8 cellular contexts compared by ENCODE assay signal in the genomic region with DNA sequence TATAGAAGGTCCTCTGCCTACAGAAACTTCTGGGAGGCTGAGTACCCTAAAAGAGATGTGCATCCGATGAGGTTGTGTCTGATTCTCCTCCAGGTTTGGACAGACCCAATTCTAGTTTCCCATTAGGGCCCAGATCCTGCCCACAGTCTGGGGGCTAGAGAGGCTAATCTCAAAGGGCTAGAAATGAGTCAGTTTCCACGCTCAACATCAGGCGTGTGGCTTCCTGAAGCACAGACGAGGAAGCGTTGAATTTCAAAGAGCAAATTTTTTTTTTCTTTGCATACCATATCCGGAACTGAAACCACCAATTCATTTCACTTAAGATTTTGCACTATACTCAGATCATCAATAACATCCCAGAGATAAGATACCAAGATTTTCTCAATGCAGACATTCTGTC.
DNase-seq lines count a peak whose midpoint lies in the region; ATAC-seq and TF ChIP-seq lines count a peak whose summit lies in the region.

No MANE protein-coding gene starts in this region.

- ATAC-seq in GM19455 (IDR thresholded peaks at IDR 0.05; ENCODE audit: unreplicated experiment), result peak; percentile 86
- peak; percentile 94 for ATAC-seq in HG03378 (IDR thresholded peaks at IDR 0.05; ENCODE audit: unreplicated experiment)
- peak; percentile 75 for ATAC-seq in mucosa of descending colon

- no peaks in the 10 kb centered on the region for H3K36me3 ChIP-seq in mucosa of descending colon (ENCODE audit: low read depth)
- no peaks in the 10 kb centered on the region for H3K36me3 ChIP-seq in BE2C

- peak; percentile 43 to 64 for DNase-seq in activated CD4-positive, alpha-beta T cell treated with anti-CD3 and anti-CD28 coated beads, Interleukin-2, amount 50 U/mL, for 48 hours
- DNase-seq in mucosa of descending colon, result peak in 1 of 3 donors; percentile 28
- no peak for DNase-seq in SW 1271 (lab: John Stamatoyannopoulos, UW)
- no peak for DNase-seq in GM19240 (ENCODE audit: insufficient read length, low spot score)
- no peak for DNase-seq in LoVo (ENCODE audit: low spot score)
- no peak for DNase-seq in BE2C

- intact Hi-C loops in mucosa of descending colon (cut with DNase I, micrococcal nuclease), result no loop called here

- H3K9me3 ChIP-seq in mucosa of descending colon (no peaks in the 10 kb centered on the region), BE2C (no peaks in the 10 kb centered on the region)

- TF ChIP-seq CTCF in mucosa of descending colon (IDR thresholded peaks at IDR 0.05), result no peak
- TF ChIP-seq CTCF in BE2C (IDR thresholded peaks at IDR 0.05; ENCODE audit: low read depth, low read length), result no peak

- H3K27me3 ChIP-seq in BE2C, result no peaks in the 10 kb centered on the region

- H3K4me3 ChIP-seq in mucosa of descending colon (no peak overlapping the region), BE2C (ENCODE audit: low read depth, low read length) (no peak overlapping the region)

- H3K4me1 ChIP-seq in mucosa of descending colon (ENCODE audit: low read depth) (no peaks in the 10 kb centered on the region), BE2C (no peaks in the 10 kb centered on the region)

Comparison
In these comparisons a context has a peak if more than half of its experiments do, and no peak if none do; other contexts are left out.
1. DNase-seq: peak in activated CD4-positive, alpha-beta T cell treated with anti-CD3 and anti-CD28 coated beads, Interleukin-2, amount 50 U/mL, for 48 hours (2 of 2); none in SW 1271 (0 of 2), GM19240 (single experiment), LoVo (single experiment) and BE2C (single experiment).
2. Peak in every context shown above with its lines, with median percentiles within 50 percentile points of each other: ATAC-seq.